3 cellular contexts compared by ENCODE assay signal in the genomic region with DNA sequence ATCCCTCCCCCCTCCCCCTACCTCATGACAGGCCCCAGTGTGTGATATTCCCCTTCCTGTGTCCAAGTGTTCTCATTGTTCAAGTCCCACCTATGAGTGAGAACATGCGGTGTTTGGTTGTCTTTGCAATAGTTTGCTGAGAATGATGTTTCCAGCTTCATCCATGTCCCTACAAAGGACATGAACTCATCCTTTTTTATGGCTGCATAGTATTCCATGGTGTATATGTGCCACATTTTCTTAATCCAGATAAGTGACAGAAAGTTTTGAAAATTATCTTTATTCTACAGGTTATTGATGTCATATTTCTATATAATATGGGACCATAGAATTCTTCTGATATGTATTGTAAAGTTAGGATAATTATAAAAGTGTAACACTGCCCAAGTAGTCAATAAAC. TPM values are rescaled to one million over a fixed set of nuclear protein-coding genes. Genes with fewer than 3 reads are reported as not detected.
"Had no signal": no experiment of that assay in that cellular context is flagged by ENCODE, and none has a peak within 500 bp of the region (broad histone marks: within the 10 kb centered on the region; RNA-seq: fewer than 3 reads in every experiment).

No MANE protein-coding gene starts in this region.

RNA-seq across cellular contexts. Expression of a gene that starts 11.3 kb away (rescaled TPM):
- polyA plus RNA-seq: immature natural killer cell, keratinocyte, mammary epithelial cell had no signal
